ENCODE assay signal across 1 cellular context in genomic region chr17:29577009-29577777, GRCh38.
TF ChIP-seq lines count a peak whose summit lies in the region.

No MANE protein-coding gene starts in this region.

TF ChIP-seq in HEK293, 187 proteins besides CTCF, POLR2A, EP300 and RAD21 (continued from another document):
- TF ChIP-seq, protein P1, sequence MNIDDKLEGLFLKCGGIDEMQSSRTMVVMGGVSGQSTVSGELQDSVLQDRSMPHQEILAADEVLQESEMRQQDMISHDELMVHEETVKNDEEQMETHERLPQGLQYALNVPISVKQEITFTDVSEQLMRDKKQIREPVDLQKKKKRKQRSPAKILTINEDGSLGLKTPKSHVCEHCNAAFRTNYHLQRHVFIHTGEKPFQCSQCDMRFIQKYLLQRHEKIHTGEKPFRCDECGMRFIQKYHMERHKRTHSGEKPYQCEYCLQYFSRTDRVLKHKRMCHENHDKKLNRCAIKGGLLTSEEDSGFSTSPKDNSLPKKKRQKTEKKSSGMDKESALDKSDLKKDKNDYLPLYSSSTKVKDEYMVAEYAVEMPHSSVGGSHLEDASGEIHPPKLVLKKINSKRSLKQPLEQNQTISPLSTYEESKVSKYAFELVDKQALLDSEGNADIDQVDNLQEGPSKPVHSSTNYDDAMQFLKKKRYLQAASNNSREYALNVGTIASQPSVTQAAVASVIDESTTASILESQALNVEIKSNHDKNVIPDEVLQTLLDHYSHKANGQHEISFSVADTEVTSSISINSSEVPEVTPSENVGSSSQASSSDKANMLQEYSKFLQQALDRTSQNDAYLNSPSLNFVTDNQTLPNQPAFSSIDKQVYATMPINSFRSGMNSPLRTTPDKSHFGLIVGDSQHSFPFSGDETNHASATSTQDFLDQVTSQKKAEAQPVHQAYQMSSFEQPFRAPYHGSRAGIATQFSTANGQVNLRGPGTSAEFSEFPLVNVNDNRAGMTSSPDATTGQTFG (tag by site-specific recombination; IDR thresholded peaks at IDR 0.05; ENCODE audit: borderline replicate concordance): no peak
